15 cellular contexts compared by ENCODE assay signal in genomic region chr19:45037393-45038169, GRCh38. TPM values are rescaled to one million over a fixed set of nuclear protein-coding genes. Genes with fewer than 3 reads are reported as not detected.
DNase-seq lines count a peak whose midpoint lies in the region; ATAC-seq and TF ChIP-seq lines count a peak whose summit lies in the region.
"Had no signal": no experiment of that assay in that cellular context is flagged by ENCODE, and none has a peak within 500 bp of the region (broad histone marks: within the 10 kb centered on the region; RNA-seq: fewer than 3 reads in every experiment).

No MANE protein-coding gene starts in this region.

- H2AFZ ChIP-seq in IMR-90 (replicated peaks; ENCODE audit: low read length, poor library complexity): no peak overlapping the region

- 90% methylated on average over 13 of the region's 37 CpGs; no CpG with 5 or more reads in 1 of the 2 experiments for WGBS in IMR-90 (ENCODE audit: extremely low coverage in 2 of 2, insufficient read length in 1 of 2), 2 experiments
- WGBS in spleen, 5 donors: 90 to 95% (median 94%) methylated on average over 21 to 37 of the region's 37 CpGs

- peak overlapping the region; percentile 59 for H3K4me3 Mint-ChIP-seq in activated T-cell treated with anti-CD3 and anti-CD28 coated beads, Interleukin-2, amount 50 U/mL, for 4 hours
- H3K4me3 Mint-ChIP-seq in dendritic cell treated with granulocyte-macrophage colony-stimulating factor and Interleukin-4, amounts not matched to agents 40 ng/mL and 50 ng/mL, for 4 days: no peak overlapping the region

- no peak overlapping the region for H3K9ac ChIP-seq in IMR-90 (ENCODE audit: low read depth, low read length)

- intact Hi-C loops in IMR-90 (cut with micrococcal nuclease) (no loop called here), spleen (cut with DNase I; ENCODE audit: low total_unique reads) (no loop called here)
- intact Hi-C loops in dendritic cell treated with granulocyte-macrophage colony-stimulating factor and Interleukin-4, amounts not matched to agents 40 ng/mL and 50 ng/mL, for 4 days (cut with micrococcal nuclease): no loop called here

- H3K27me3 Mint-ChIP-seq in activated T-cell treated with anti-CD3 and anti-CD28 coated beads, Interleukin-2, amount 50 U/mL, for 4 hours (ENCODE audit: low read depth): no peaks in the 10 kb centered on the region
- no peaks in the 10 kb centered on the region for H3K27me3 Mint-ChIP-seq in dendritic cell treated with granulocyte-macrophage colony-stimulating factor and Interleukin-4, amounts not matched to agents 40 ng/mL and 50 ng/mL, for 4 days

- no peak overlapping the region for H2BK120ac ChIP-seq in IMR-90 (ENCODE audit: low read depth, low read length)

- dilution Hi-C loops in IMR-90 (cut with HindIII; ENCODE audit: low sequenced_read_pairs, unreplicated experiment): no loop called here

- H3K36me3 ChIP-seq in IMR-90 (ENCODE audit: control insufficient read depth, insufficient read depth, low read length) (peaks cover 33% of the 10 kb centered on the region), spleen (peaks cover 3 to 82% (median 72%) of the 10 kb centered on the region in 6 donors), SJCRH30 (peaks cover 25% of the 10 kb centered on the region)

- no peak for DNase-seq in activated T-cell treated with anti-CD3 and anti-CD28 coated beads, Interleukin-2, amount 50 U/mL, for 4 hours
- DNase-seq in activated T-cell treated with anti-CD3 and anti-CD28 coated beads, Interleukin-2, amount 50 U/mL, for 48 hours: no peak
- DNase-seq in IMR-90 (no peak), spleen (peak; percentile 80), DMS153 treated with DMSO at 0.1 percent for 48 hours (lab: John Stamatoyannopoulos, UW; ENCODE audit: unreplicated experiment) (no peak), SJCRH30 (no peak)
- DNase-seq: DMS79 treated with DMSO at 0.1 percent for 48 hours; MV-4-11; NK-92 treated with Interleukin-12 subunit alpha and Interleukin-12 subunit beta, amount 100 ng/mL, for 24 hours; occipital lobe; Right ventricle myocardium superior; thyroid gland had no signal

- H3K4me1 ChIP-seq in IMR-90 (ENCODE audit: control insufficient read depth, insufficient read depth, low read length) (peaks cover 11% of the 10 kb centered on the region), spleen (peaks cover 24 to 45% (median 42%) of the 10 kb centered on the region in 6 donors), SJCRH30 (peaks cover 8% of the 10 kb centered on the region; the same call in 1 of the 2 replicates)

- H2BK5ac ChIP-seq in IMR-90 (ENCODE audit: low read depth, low read length, poor library complexity, severe bottlenecking): no peak overlapping the region

- H4K91ac ChIP-seq in IMR-90 (ENCODE audit: insufficient read depth, low read depth, low read length): no peak overlapping the region

- no peak for TF ChIP-seq POLR2A in IMR-90 (IDR thresholded peaks at IDR 0.05; ENCODE audit: low read depth, low read length)
- no peak for TF ChIP-seq POLR2A in spleen (IDR thresholded peaks at IDR 0.05)

- CTCF ChIA-PET in IMR-90 (lab: Yijun Ruan, JAX): interaction anchor here (1.0 kb wide), 1 partner anchor 28 kb away, joined by 4 read pairs; no protein-coding TSS in a partner anchor

- peaks cover 36% of the 10 kb centered on the region for H4K20me1 ChIP-seq in IMR-90 (ENCODE audit: insufficient read depth, low read length)

- no peak overlapping the region for H3K23ac ChIP-seq in IMR-90 (ENCODE audit: low read depth, low read length)

- H3K9me3 ChIP-seq in IMR-90 (ENCODE audit: control insufficient read depth, insufficient read depth, low read length) (no peaks in the 10 kb centered on the region), spleen (peaks cover 0 to 8% (median 5%) of the 10 kb centered on the region in 8 donors), SJCRH30 (replicated peaks) (no peaks in the 10 kb centered on the region)
- H3K9me3 ChIP-seq: thyroid gland had no signal

- peaks cover 33% of the 10 kb centered on the region for H3K4me1 Mint-ChIP-seq in activated T-cell treated with anti-CD3 and anti-CD28 coated beads, Interleukin-2, amount 50 U/mL, for 4 hours (ENCODE audit: low read depth)
- peaks cover 42% of the 10 kb centered on the region for H3K4me1 Mint-ChIP-seq in dendritic cell treated with granulocyte-macrophage colony-stimulating factor and Interleukin-4, amounts not matched to agents 40 ng/mL and 50 ng/mL, for 4 days (ENCODE audit: low read depth)

- H3K27me3 ChIP-seq in IMR-90 (ENCODE audit: control insufficient read depth, insufficient read depth, low read length) (no peaks in the 10 kb centered on the region), spleen (replicated peaks in 1 of 7) (no peaks in the 10 kb centered on the region), SJCRH30 (no peaks in the 10 kb centered on the region)
- H3K27me3 ChIP-seq: thyroid gland had no signal

- no peak overlapping the region for H2BK20ac ChIP-seq in IMR-90 (ENCODE audit: low read depth, low read length)

- ATAC-seq in activated T-cell treated with anti-CD3 and anti-CD28 coated beads, Interleukin-2, amount 50 U/mL, for 4 hours: no peak
- ATAC-seq in IMR-90 (ENCODE audit: low read depth) (no peak), HG02798 (IDR thresholded peaks at IDR 0.05; ENCODE audit: poor library complexity, unreplicated experiment) (no peak)

- no peak for TF ChIP-seq RAD21 in IMR-90 (IDR thresholded peaks at IDR 0.05; ENCODE audit: low read length)

- no peak overlapping the region for H3K14ac ChIP-seq in IMR-90 (replicated peaks; ENCODE audit: low read depth, low read length)

- no TSS peak for BruUV-seq in IMR-90 (replicated peaks; lab: Mats Ljungman, UMichigan)

- H3K56ac ChIP-seq in IMR-90 (ENCODE audit: extremely low read depth, insufficient read depth, low read length): no peak overlapping the region

- no peak overlapping the region for H3K4ac ChIP-seq in IMR-90 (ENCODE audit: low read depth, low read length)

- no peak overlapping the region for H3K18ac ChIP-seq in IMR-90 (ENCODE audit: low read depth, low read length)

- peak overlapping the region; percentile 95 for H3K27ac Mint-ChIP-seq in dendritic cell treated with granulocyte-macrophage colony-stimulating factor and Interleukin-4, amounts not matched to agents 40 ng/mL and 50 ng/mL, for 4 days

- H3K4me3 ChIP-seq in IMR-90 (ENCODE audit: insufficient read depth, low read depth, low read length): no peak overlapping the region
- no peak overlapping the region for H3K4me3 ChIP-seq in spleen
- H3K4me3 ChIP-seq in SJCRH30: no peak overlapping the region
- H3K4me3 ChIP-seq: lung had no signal

- H3K79me1 ChIP-seq in IMR-90 (ENCODE audit: low read depth in 1 of 2, low read length in 2 of 2): peaks cover 20 to 31% of the 10 kb centered on the region in 2 experiments

- no peak overlapping the region for H4K5ac ChIP-seq in IMR-90 (ENCODE audit: low read depth, low read length)

- no peak overlapping the region for H2BK15ac ChIP-seq in IMR-90 (ENCODE audit: low read depth, low read length)

- H3K36me3 Mint-ChIP-seq in activated T-cell treated with anti-CD3 and anti-CD28 coated beads, Interleukin-2, amount 50 U/mL, for 4 hours (ENCODE audit: insufficient read depth): peaks cover 31% of the 10 kb centered on the region
- H3K36me3 Mint-ChIP-seq in dendritic cell treated with granulocyte-macrophage colony-stimulating factor and Interleukin-4, amounts not matched to agents 40 ng/mL and 50 ng/mL, for 4 days (ENCODE audit: low read depth): peaks cover 94% of the 10 kb centered on the region

- H3K4me2 ChIP-seq in IMR-90 (ENCODE audit: low read depth, low read length): no peak overlapping the region

- H3K9me3 Mint-ChIP-seq in activated T-cell treated with anti-CD3 and anti-CD28 coated beads, Interleukin-2, amount 50 U/mL, for 4 hours: no peaks in the 10 kb centered on the region
- H3K9me3 Mint-ChIP-seq in dendritic cell treated with granulocyte-macrophage colony-stimulating factor and Interleukin-4, amounts not matched to agents 40 ng/mL and 50 ng/mL, for 4 days: no peaks in the 10 kb centered on the region

- peaks cover 11% of the 10 kb centered on the region for H3K9me1 ChIP-seq in IMR-90 (ENCODE audit: insufficient read depth, low read length)

- H4K8ac ChIP-seq in IMR-90 (ENCODE audit: low read depth in 2 of 2, low read length in 2 of 2): peak overlapping the region in 1 of 2 experiments; percentile 75; a peak in 2 of 4 replicates

- peak overlapping the region; percentile 72 for H2AK9ac ChIP-seq in IMR-90 (replicated peaks; ENCODE audit: low read depth, low read length, poor library complexity)

- no peak for TF ChIP-seq CTCF in IMR-90 (conservative IDR thresholded peaks at IDR 0.05; ENCODE audit: low read depth, low read length)
- no peak for TF ChIP-seq CTCF in spleen (IDR thresholded peaks at IDR 0.05 in 8 of 11, conservative IDR thresholded peaks at IDR 0.05 in 3 of 11)

- H3K27ac ChIP-seq in IMR-90 (ENCODE audit: insufficient read depth, low read length) (no peak overlapping the region), spleen (peak overlapping the region in 3 of 8 donors; percentile 95 to 99 (median 98)), SJCRH30 (no peak overlapping the region)

- in situ Hi-C loops in IMR-90 (cut with MboI; ENCODE audit: low sequenced_read_pairs): no loop called here

- POLR2A ChIA-PET in IMR-90 (lab: Charles Lee; ENCODE audit: unreplicated experiment): no interaction called here

- no peak overlapping the region for H2AK5ac ChIP-seq in IMR-90 (ENCODE audit: low read depth, low read length)

RNA-seq across cellular contexts. Expression of gene CLASRP, which starts 1.3 kb away (rescaled TPM):
- total RNA-seq in activated T-cell treated with anti-CD3 and anti-CD28 coated beads, Interleukin-2, amount 50 U/mL, for 4 hours: 100 to 1,000 TPM; 111 to 114 (median 114) TPM
- total RNA-seq in IMR-90 (2012; rRNA removed) (19.9 and 20.6 TPM in 2 replicates), spleen (100 to 1,000 TPM in 6 of 7 donors, 10 to 100 TPM in 1; 97.6 to 153 (median 143) TPM)
- polyA plus RNA-seq in IMR-90 (2012; rRNA removed) (31.7 and 34.9 TPM in 2 replicates), spleen (100 to 1,000 TPM in 2 of 3 donors, 10 to 100 TPM in 1; 61.3 to 215 (median 191) TPM)
- polyA plus RNA-seq in IMR-90 (2012; cell fraction: cytosol; rRNA removed): 15.3 and 30.0 TPM in 2 replicates
- 532 and 592 TPM in 2 replicates for polyA plus RNA-seq in IMR-90 (2012; cell fraction: nucleus; rRNA removed; ENCODE audit: low replicate concordance)
- total RNA-seq in SJCRH30 (2014; rRNA removed; shearing (Covaris generic)): 26.4 and 39.8 TPM in 2 replicates

RNA-seq across cellular contexts. Expression of gene RELB, which starts 36.3 kb away (rescaled TPM):
- 100 to 1,000 TPM; 128 to 137 (median 129) TPM for total RNA-seq in activated T-cell treated with anti-CD3 and anti-CD28 coated beads, Interleukin-2, amount 50 U/mL, for 4 hours
- total RNA-seq in IMR-90 (2012; rRNA removed) (5.0 TPM in 2 replicates), spleen (10 to 100 TPM; 16.6 to 67.4 (median 29.0) TPM)
- polyA plus RNA-seq in IMR-90 (2012; rRNA removed) (17.2 and 19.9 TPM in 2 replicates), spleen (10 to 100 TPM; 23.8 to 48.7 (median 45.3) TPM)
- polyA plus RNA-seq in IMR-90 (2012; cell fraction: cytosol; rRNA removed): 19.6 and 28.9 TPM in 2 replicates
- 15.4 and 32.8 TPM in 2 replicates for polyA plus RNA-seq in IMR-90 (2012; cell fraction: nucleus; rRNA removed; ENCODE audit: low replicate concordance)
- 2.8 and 4.0 TPM in 2 replicates for total RNA-seq in SJCRH30 (2014; rRNA removed; shearing (Covaris generic))

RNA-seq across cellular contexts. Expression of gene ZNF296, which starts 38.7 kb away (rescaled TPM):
- total RNA-seq in activated T-cell treated with anti-CD3 and anti-CD28 coated beads, Interleukin-2, amount 50 U/mL, for 4 hours: 10 to 100 TPM in 1 of 3 donors, 1 to 10 TPM in 2; 7.8 to 10.2 (median 8.6) TPM
- not detected in 2 replicates for total RNA-seq in IMR-90 (2012; rRNA removed)
- polyA plus RNA-seq in IMR-90 (2012; rRNA removed): 0.10 and 0.11 TPM in 2 replicates
- polyA plus RNA-seq in IMR-90 (2012; cell fraction: cytosol; rRNA removed): 0.11 and 0.25 TPM in 2 replicates
- polyA plus RNA-seq in IMR-90 (2012; cell fraction: nucleus; rRNA removed; ENCODE audit: low replicate concordance): 0.58 and 1.5 TPM in 2 replicates
- 1 to 10 TPM; 3.9 to 7.5 (median 6.4) TPM for total RNA-seq in spleen
- 10 to 100 TPM in 1 of 3 donors, 1 to 10 TPM in 2; 7.3 to 11.9 (median 8.8) TPM for polyA plus RNA-seq in spleen
- total RNA-seq in SJCRH30 (2014; rRNA removed; shearing (Covaris generic)): not detected in 2 replicates
- total RNA-seq: occipital lobe had no signal

RNA-seq across cellular contexts. Expression of gene GEMIN7, which starts 41.5 kb away (rescaled TPM):
- total RNA-seq in activated T-cell treated with anti-CD3 and anti-CD28 coated beads, Interleukin-2, amount 50 U/mL, for 4 hours: 10 to 100 TPM; 58.8 to 69.3 (median 65.0) TPM
- total RNA-seq in IMR-90 (2012; rRNA removed) (19.7 and 27.2 TPM in 2 replicates), spleen (10 to 100 TPM; 19.6 to 33.4 (median 23.1) TPM)
- polyA plus RNA-seq in IMR-90 (2012; rRNA removed) (52.8 and 53.0 TPM in 2 replicates), spleen (10 to 100 TPM; 43.6 to 51.1 (median 49.7) TPM)
- polyA plus RNA-seq in IMR-90 (2012; cell fraction: cytosol; rRNA removed): 56.1 and 64.0 TPM in 2 replicates
- 18.8 and 44.2 TPM in 2 replicates for polyA plus RNA-seq in IMR-90 (2012; cell fraction: nucleus; rRNA removed; ENCODE audit: low replicate concordance)
- 37.3 and 37.9 TPM in 2 replicates for total RNA-seq in SJCRH30 (2014; rRNA removed; shearing (Covaris generic))

RNA-seq across cellular contexts. Expression of gene PPP1R37, which starts 55.4 kb away (rescaled TPM):
- 10 to 100 TPM; 23.2 to 24.9 (median 24.7) TPM for total RNA-seq in activated T-cell treated with anti-CD3 and anti-CD28 coated beads, Interleukin-2, amount 50 U/mL, for 4 hours
- 13.1 and 13.9 TPM in 2 replicates for total RNA-seq in IMR-90 (2012; rRNA removed)
- polyA plus RNA-seq in IMR-90 (2012; rRNA removed): 18.5 and 20.8 TPM in 2 replicates
- 14.0 and 22.6 TPM in 2 replicates for polyA plus RNA-seq in IMR-90 (2012; cell fraction: cytosol; rRNA removed)
- 41.6 and 72.5 TPM in 2 replicates for polyA plus RNA-seq in IMR-90 (2012; cell fraction: nucleus; rRNA removed; ENCODE audit: low replicate concordance)
- 10 to 100 TPM; 16.2 to 27.1 (median 19.6) TPM for total RNA-seq in spleen
- polyA plus RNA-seq in spleen: 10 to 100 TPM; 14.3 to 36.7 (median 20.3) TPM
- 19.4 and 20.0 TPM in 2 replicates for total RNA-seq in SJCRH30 (2014; rRNA removed; shearing (Covaris generic))
